ENCODE assay signal across 9 cellular contexts in the genomic region with DNA sequence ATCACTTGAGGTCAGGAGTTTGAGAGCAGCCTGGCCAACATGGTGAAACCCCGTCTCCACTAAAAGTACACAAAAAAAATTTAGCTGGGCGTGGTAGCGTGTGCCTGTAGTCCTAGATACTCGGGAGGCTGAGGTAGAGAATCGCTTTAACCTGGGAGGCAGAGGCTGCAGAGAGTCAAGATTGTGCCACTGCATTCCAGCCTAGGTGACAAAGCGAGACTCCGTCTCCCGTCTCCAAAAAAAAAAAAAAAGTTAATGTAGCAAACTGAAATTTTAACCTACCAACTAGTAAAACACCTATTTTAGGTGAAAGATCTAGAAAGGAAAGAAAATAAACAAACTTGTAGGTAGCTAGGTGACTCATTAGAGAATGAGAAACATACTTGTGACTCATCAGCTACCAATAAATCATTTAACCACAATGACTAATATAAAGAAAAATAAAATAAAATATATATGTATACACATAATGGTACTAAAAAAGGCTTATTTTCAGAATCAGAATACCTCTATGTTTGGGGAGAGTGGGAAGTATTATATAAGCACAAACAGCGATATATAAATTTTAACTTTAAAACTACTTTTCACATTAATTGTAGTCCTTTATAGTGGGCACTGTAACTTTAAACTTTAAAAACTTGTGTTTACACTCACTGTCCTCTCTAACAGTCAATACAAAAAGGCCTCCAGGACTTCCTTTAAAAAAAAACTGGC. TPM values are rescaled to one million over a fixed set of nuclear protein-coding genes. Genes with fewer than 3 reads are reported as not detected.
DNase-seq lines count a peak whose midpoint lies in the region; ATAC-seq and TF ChIP-seq lines count a peak whose summit lies in the region.
"Had no signal": no experiment of that assay in that cellular context is flagged by ENCODE, and none has a peak within 500 bp of the region (broad histone marks: within the 10 kb centered on the region; RNA-seq: fewer than 3 reads in every experiment).

No MANE protein-coding gene starts in this region.

- H3K9me3 ChIP-seq in BE2C, result no peaks in the 10 kb centered on the region
- H3K9me3 ChIP-seq: right lobe of liver had no signal

- TF ChIP-seq CTCF in epithelial cell of esophagus (IDR thresholded peaks at IDR 0.05; ENCODE audit: insufficient read depth, low read depth, low read length, missing control alignments), result no peak
- TF ChIP-seq CTCF in BE2C (IDR thresholded peaks at IDR 0.05; ENCODE audit: low read depth, low read length), result no peak

- peak; percentile 21 for DNase-seq in T follicular helper cell (ENCODE audit: low read depth)
- peak; percentile 81 for DNase-seq in epithelial cell of esophagus (ENCODE audit: low read depth)
- no peak for DNase-seq in SHP77 treated with DMSO at 0.1 percent for 48 hours (lab: John Stamatoyannopoulos, UW)
- no peak for DNase-seq in NCI-H82 treated with DMSO at 0.1 percent for 48 hours (lab: John Stamatoyannopoulos, UW; ENCODE audit: unreplicated experiment)
- no peak for DNase-seq in NCI-H2107 (lab: John Stamatoyannopoulos, UW)
- no peak for DNase-seq in BE2C
- DNase-seq: right lobe of liver had no signal

- no peaks in the 10 kb centered on the region for H3K27me3 ChIP-seq in BE2C
- H3K27me3 ChIP-seq: right lobe of liver had no signal

- no peaks in the 10 kb centered on the region for H3K4me1 ChIP-seq in BE2C
- H3K4me1 ChIP-seq: right lobe of liver had no signal

- ATAC-seq in GM18508 (IDR thresholded peaks at IDR 0.05; ENCODE audit: insufficient read depth, unreplicated experiment) (peak; percentile 67), HG02870 (IDR thresholded peaks at IDR 0.05; ENCODE audit: unreplicated experiment) (peak; percentile 69)

- no peaks in the 10 kb centered on the region for H3K36me3 ChIP-seq in BE2C
- H3K36me3 ChIP-seq: right lobe of liver had no signal

- H3K4me3 ChIP-seq in epithelial cell of esophagus (ENCODE audit: low read length) (peak overlapping the region; percentile 28), BE2C (ENCODE audit: low read depth, low read length) (no peak overlapping the region)
- H3K4me3 ChIP-seq: right lobe of liver had no signal

RNA-seq across cellular contexts. Expression of a gene that starts 36.6 kb away (rescaled TPM):
- polyA plus RNA-seq in BE2C (2012; ENCODE audit: insufficient read depth, insufficient read length, low read depth), result 68.1 TPM

Comparison
In these comparisons a context has a peak if more than half of its experiments do, and no peak if none do; other contexts are left out.
1. DNase-seq: peak in T follicular helper cell (single experiment) and epithelial cell of esophagus (single experiment); none in SHP77 treated with DMSO at 0.1 percent for 48 hours (single experiment), NCI-H82 treated with DMSO at 0.1 percent for 48 hours (single experiment), NCI-H2107 (single experiment) and BE2C (single experiment).